ENCODE assay signal across 23 cellular contexts in genomic region chr10:4655406-4655805, GRCh38.
"Had no signal": no experiment of that assay in that cellular context is flagged by ENCODE, and none has a peak within 500 bp of the region (broad histone marks: within the 10 kb centered on the region; RNA-seq: fewer than 3 reads in every experiment).

No MANE protein-coding gene starts in this region.

- H3K9me3 ChIP-seq: breast epithelium, mucosa of descending colon, ovary, psoas muscle, right lobe of liver, spleen, thoracic aorta had no signal

- H3K36me3 ChIP-seq: breast epithelium, ovary, right lobe of liver, spleen, thoracic aorta had no signal

- FAIRE-seq: endometrium had no signal

- H3K4me1 ChIP-seq: breast epithelium had no signal

- H3K4me3 ChIP-seq: breast epithelium, coronary artery, mucosa of descending colon, ovary, psoas muscle, right lobe of liver, spleen, thoracic aorta had no signal

- DNase-seq: activated CD4-positive, alpha-beta memory T cell treated with anti-CD3 and anti-CD28 coated beads for 36 hours; activated CD4-positive, alpha-beta T cell treated with anti-CD3 and anti-CD28 coated beads for 36 hours; activated naive CD4-positive, alpha-beta T cell; aorta; immature natural killer cell; kidney glomerular epithelial cell; left ventricle myocardium superior; mucosa of descending colon; naive B cell; ovary; psoas muscle; right lobe of liver; spleen; stimulated activated CD4-positive, alpha-beta T cell treated with anti-CD3 and anti-CD28 coated beads, Interleukin-4, amount 100 ng/mL, for 4 hours had no signal

- H3K4me1 Mint-ChIP-seq: immature natural killer cell, naive B cell had no signal

- H3K4me3 Mint-ChIP-seq: activated CD4-positive, alpha-beta memory T cell treated with anti-CD3 and anti-CD28 coated beads for 36 hours; activated CD4-positive, alpha-beta T cell treated with anti-CD3 and anti-CD28 coated beads for 36 hours; activated T-helper 17 cell treated with anti-CD3 and anti-CD28 coated beads, Interleukin-2, amount 50 U/mL, for 72 hours; immature natural killer cell; naive B cell; neural crest cell; stimulated activated memory B cell treated with anti-CD40 and anti-IgM and Interleukin-4, amounts not matched to agents 10 μg/mL and 1 μg/mL and 100 μg/mL, for 72 hours; WTC11 had no signal

- H3K27me3 Mint-ChIP-seq: naive B cell had no signal

- H3K36me3 Mint-ChIP-seq: activated CD4-positive, alpha-beta memory T cell treated with anti-CD3 and anti-CD28 coated beads for 36 hours; immature natural killer cell; naive B cell; stimulated activated memory B cell treated with anti-CD40 and anti-IgM and Interleukin-4, amounts not matched to agents 10 μg/mL and 1 μg/mL and 100 μg/mL, for 72 hours; WTC11 had no signal

- H3K27me3 ChIP-seq: breast epithelium, ovary, right lobe of liver, spleen had no signal

- ATAC-seq: activated CD4-positive, alpha-beta T cell treated with anti-CD3 and anti-CD28 coated beads for 36 hours; activated T-helper 17 cell treated with anti-CD3 and anti-CD28 coated beads, Interleukin-2, amount 50 U/mL, for 72 hours; esophagus mucosa; left ventricle myocardium superior; mucosa of descending colon; psoas muscle; right lobe of liver; stimulated activated memory B cell treated with anti-CD40 and anti-IgM and Interleukin-4, amounts not matched to agents 10 μg/mL and 1 μg/mL and 100 μg/mL, for 72 hours; WTC11 had no signal

- H3K27ac ChIP-seq: breast epithelium, coronary artery, ovary, psoas muscle, right lobe of liver, spleen, thoracic aorta had no signal

- H3K9me3 Mint-ChIP-seq: activated CD4-positive, alpha-beta memory T cell treated with anti-CD3 and anti-CD28 coated beads for 36 hours; activated T-helper 17 cell treated with anti-CD3 and anti-CD28 coated beads, Interleukin-2, amount 50 U/mL, for 72 hours; immature natural killer cell; naive B cell; neural crest cell; stimulated activated memory B cell treated with anti-CD40 and anti-IgM and Interleukin-4, amounts not matched to agents 10 μg/mL and 1 μg/mL and 100 μg/mL, for 72 hours; WTC11 had no signal

- H3K27ac Mint-ChIP-seq: activated CD4-positive, alpha-beta memory T cell treated with anti-CD3 and anti-CD28 coated beads for 36 hours; activated CD4-positive, alpha-beta T cell treated with anti-CD3 and anti-CD28 coated beads for 36 hours; activated T-helper 17 cell treated with anti-CD3 and anti-CD28 coated beads, Interleukin-2, amount 50 U/mL, for 72 hours; immature natural killer cell; naive B cell; stimulated activated memory B cell treated with anti-CD40 and anti-IgM and Interleukin-4, amounts not matched to agents 10 μg/mL and 1 μg/mL and 100 μg/mL, for 72 hours; WTC11 had no signal
